ENCODE assay signal across 8 cellular contexts in genomic region chr18:77114564-77115391, GRCh38. TPM values are rescaled to one million over a fixed set of nuclear protein-coding genes. Genes with fewer than 3 reads are reported as not detected.
DNase-seq lines count a peak whose midpoint lies in the region; TF ChIP-seq lines count a peak whose summit lies in the region.

No MANE protein-coding gene starts in this region.

- no peaks in the 10 kb centered on the region for H3K27me3 ChIP-seq in kidney epithelial cell (ENCODE audit: control insufficient read depth, insufficient read depth, low read length)

- H3K36me3 Mint-ChIP-seq in stimulated activated naive CD8-positive, alpha-beta T cell treated with anti-CD3 and anti-CD28 coated beads, Interleukin-15, Interleukin-2, amounts not matched to agents 100 ng/mL and 50 ng/mL, for 24 hours (ENCODE audit: low read depth), result peaks cover 62% of the 10 kb centered on the region

- in situ Hi-C loops in astrocyte of the spinal cord (cut with HindIII; ENCODE audit: low sequenced_read_pairs), result no loop called here

- H3K4me1 Mint-ChIP-seq in stimulated activated naive CD8-positive, alpha-beta T cell treated with anti-CD3 and anti-CD28 coated beads, Interleukin-15, Interleukin-2, amounts not matched to agents 100 ng/mL and 50 ng/mL, for 24 hours (ENCODE audit: low read depth), result peaks cover 84% of the 10 kb centered on the region

- H3K4me3 Mint-ChIP-seq in stimulated activated naive CD8-positive, alpha-beta T cell treated with anti-CD3 and anti-CD28 coated beads, Interleukin-15, Interleukin-2, amounts not matched to agents 100 ng/mL and 50 ng/mL, for 24 hours, result peak overlapping the region; percentile 22

- H3K36me3 ChIP-seq in kidney epithelial cell (ENCODE audit: control insufficient read depth, insufficient read depth, low read length), result peaks cover 7% of the 10 kb centered on the region

- H3K4me3 ChIP-seq in astrocyte of the spinal cord (ENCODE audit: low read depth, low read length) (no peak overlapping the region), kidney epithelial cell (ENCODE audit: low read depth, low read length) (no peak overlapping the region)

- peaks cover 4% of the 10 kb centered on the region for H3K9me3 Mint-ChIP-seq in stimulated activated naive CD8-positive, alpha-beta T cell treated with anti-CD3 and anti-CD28 coated beads, Interleukin-15, Interleukin-2, amounts not matched to agents 100 ng/mL and 50 ng/mL, for 24 hours

- H3K27ac Mint-ChIP-seq in stimulated activated naive CD8-positive, alpha-beta T cell treated with anti-CD3 and anti-CD28 coated beads, Interleukin-15, Interleukin-2, amounts not matched to agents 100 ng/mL and 50 ng/mL, for 24 hours, result peak overlapping the region; percentile 75

- no peaks in the 10 kb centered on the region for H3K27me3 Mint-ChIP-seq in stimulated activated naive CD8-positive, alpha-beta T cell treated with anti-CD3 and anti-CD28 coated beads, Interleukin-15, Interleukin-2, amounts not matched to agents 100 ng/mL and 50 ng/mL, for 24 hours

- DNase-seq in GDM1 (lab: John Stamatoyannopoulos, UW), result peak; percentile 98
- peak; percentile 92 for DNase-seq in HCEC 1CT
- peak; percentile 98 for DNase-seq in MV-4-11 (lab: John Stamatoyannopoulos, UW)
- peak; percentile 61 for DNase-seq in astrocyte of the spinal cord (ENCODE audit: low read depth, low spot score)
- peak; percentile 89 for DNase-seq in kidney epithelial cell (ENCODE audit: low read depth)
- no peak for DNase-seq in cerebellum (ENCODE audit: low spot score)
- DNase-seq in NCI-H1436 treated with DMSO at 0.1 percent for 48 hours (lab: John Stamatoyannopoulos, UW), result no peak

- no peak for TF ChIP-seq CTCF in astrocyte of the spinal cord (IDR thresholded peaks at IDR 0.05; ENCODE audit: low read depth, low read length)
- TF ChIP-seq CTCF in kidney epithelial cell (IDR thresholded peaks at IDR 0.05; ENCODE audit: insufficient read depth, low read length, poor library complexity, severe bottlenecking), result no peak

RNA-seq across cellular contexts. Expression of gene MBP, which starts 17.8 kb away (rescaled TPM):
- total RNA-seq in kidney epithelial cell (29.1 and 37.2 TPM in 2 replicates), cerebellum (22.5 TPM)

Comparison
In these comparisons a context has a peak if more than half of its experiments do, and no peak if none do; other contexts are left out.
1. DNase-seq: peak in GDM1 (single experiment), HCEC 1CT (single experiment), MV-4-11 (single experiment), astrocyte of the spinal cord (single experiment) and kidney epithelial cell (single experiment); none in cerebellum (single experiment) and NCI-H1436 treated with DMSO at 0.1 percent for 48 hours (single experiment).